Comparison of ENCODE assay signal across 8 cellular contexts in the genomic region with DNA sequence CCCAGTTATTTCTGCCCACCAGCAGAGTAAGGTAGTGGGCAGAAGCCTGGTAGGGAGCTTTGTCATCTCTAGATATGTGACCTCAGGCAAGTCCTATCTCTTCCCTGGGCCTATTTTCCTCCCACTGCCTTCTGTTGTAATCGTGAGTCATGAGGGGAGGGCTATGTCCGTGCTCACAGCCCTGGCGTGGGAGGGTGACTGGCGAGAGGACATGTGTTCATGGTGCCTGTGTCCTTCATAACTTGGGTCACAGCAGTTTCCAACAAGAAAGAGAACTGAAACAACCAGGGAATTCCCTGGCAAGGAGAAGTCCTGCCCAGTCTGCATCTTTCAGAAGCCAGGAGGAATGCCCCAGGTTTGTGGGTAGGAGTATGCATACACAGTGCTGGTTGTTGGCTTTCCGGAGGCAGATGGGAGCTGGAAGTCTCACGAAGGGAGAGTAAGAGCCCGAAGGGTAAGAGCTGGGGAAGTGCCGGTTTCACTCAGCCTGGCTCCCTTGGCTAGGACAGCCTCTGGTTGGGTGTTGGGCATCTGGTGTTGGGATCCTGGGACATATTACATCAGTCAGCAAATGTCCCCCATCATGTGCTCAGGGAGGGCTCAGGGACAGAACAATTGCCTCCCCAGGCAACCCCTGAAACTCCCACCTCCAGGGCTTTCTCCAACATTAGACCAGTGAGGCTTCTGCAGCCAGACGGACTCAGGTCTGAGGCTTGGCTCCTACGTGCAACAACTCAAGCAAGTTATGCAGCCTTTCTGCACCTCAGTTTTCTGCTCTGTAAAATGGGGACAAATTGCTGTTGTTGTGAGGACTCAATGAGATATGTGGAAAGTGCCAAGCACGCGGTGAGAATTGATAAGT. TPM values are rescaled to one million over a fixed set of nuclear protein-coding genes. Genes with fewer than 3 reads are reported as not detected.
DNase-seq lines count a peak whose midpoint lies in the region; ATAC-seq and TF ChIP-seq lines count a peak whose summit lies in the region.

No MANE protein-coding gene starts in this region.

- ATAC-seq in activated naive CD8-positive, alpha-beta T cell treated with anti-CD3 and anti-CD28 coated beads, Interleukin-2, amount 50 U/mL, for 24 hours: no peak
- peak; percentile 77 for ATAC-seq in HG03439 (IDR thresholded peaks at IDR 0.05; ENCODE audit: unreplicated experiment)
- peak; percentile 87 for ATAC-seq in naive thymus-derived CD4-positive, alpha-beta T cell

- H3K27me3 ChIP-seq in naive thymus-derived CD4-positive, alpha-beta T cell (ENCODE audit: control insufficient read depth in 2 of 2, insufficient read depth in 2 of 2, low read length in 2 of 2): no peaks in the 10 kb centered on the region

- no peak overlapping the region for H3K4me3 Mint-ChIP-seq in activated naive CD8-positive, alpha-beta T cell treated with anti-CD3 and anti-CD28 coated beads for 36 hours
- no peak overlapping the region for H3K4me3 Mint-ChIP-seq in activated naive CD8-positive, alpha-beta T cell treated with anti-CD3 and anti-CD28 coated beads, Interleukin-2, amount 50 U/mL, for 24 hours
- no peak overlapping the region for H3K4me3 Mint-ChIP-seq in naive thymus-derived CD4-positive, alpha-beta T cell
- H3K4me3 Mint-ChIP-seq in glutamatergic neuron (ENCODE audit: unreplicated experiment): no peak overlapping the region

- no peaks in the 10 kb centered on the region for H3K27me3 Mint-ChIP-seq in activated naive CD8-positive, alpha-beta T cell treated with anti-CD3 and anti-CD28 coated beads for 36 hours
- peaks cover 10% of the 10 kb centered on the region for H3K27me3 Mint-ChIP-seq in activated naive CD8-positive, alpha-beta T cell treated with anti-CD3 and anti-CD28 coated beads, Interleukin-2, amount 50 U/mL, for 24 hours
- peaks cover 0 to 14% (median 6%) of the 10 kb centered on the region in 5 donors for H3K27me3 Mint-ChIP-seq in naive thymus-derived CD4-positive, alpha-beta T cell
- H3K27me3 Mint-ChIP-seq in glutamatergic neuron (ENCODE audit: unreplicated experiment): peaks cover 3% of the 10 kb centered on the region

- no peaks in the 10 kb centered on the region for H3K36me3 Mint-ChIP-seq in activated naive CD8-positive, alpha-beta T cell treated with anti-CD3 and anti-CD28 coated beads for 36 hours
- H3K36me3 Mint-ChIP-seq in activated naive CD8-positive, alpha-beta T cell treated with anti-CD3 and anti-CD28 coated beads, Interleukin-2, amount 50 U/mL, for 24 hours (ENCODE audit: low read depth): no peaks in the 10 kb centered on the region
- no peaks in the 10 kb centered on the region for H3K36me3 Mint-ChIP-seq in naive thymus-derived CD4-positive, alpha-beta T cell
- H3K36me3 Mint-ChIP-seq in glutamatergic neuron (ENCODE audit: unreplicated experiment): peaks cover 4% of the 10 kb centered on the region

- H3K9me3 Mint-ChIP-seq in activated naive CD8-positive, alpha-beta T cell treated with anti-CD3 and anti-CD28 coated beads for 36 hours: no peaks in the 10 kb centered on the region
- no peaks in the 10 kb centered on the region for H3K9me3 Mint-ChIP-seq in activated naive CD8-positive, alpha-beta T cell treated with anti-CD3 and anti-CD28 coated beads, Interleukin-2, amount 50 U/mL, for 24 hours
- H3K9me3 Mint-ChIP-seq in naive thymus-derived CD4-positive, alpha-beta T cell: no peaks in the 10 kb centered on the region
- peaks cover 6% of the 10 kb centered on the region for H3K9me3 Mint-ChIP-seq in glutamatergic neuron (ENCODE audit: unreplicated experiment)

- H3K27ac ChIP-seq in naive thymus-derived CD4-positive, alpha-beta T cell (ENCODE audit: low read depth, low read length): no peak overlapping the region

- peak; percentile 7 for DNase-seq in activated naive CD8-positive, alpha-beta T cell treated with anti-CD3 and anti-CD28 coated beads for 36 hours
- no peak for DNase-seq in activated naive CD8-positive, alpha-beta T cell treated with anti-CD3 and anti-CD28 coated beads, Interleukin-2, amount 50 U/mL, for 24 hours
- DNase-seq in astrocyte of the hippocampus (ENCODE audit: low read depth, low spot score) (peak; percentile 47), NCI-H1092 treated with DMSO at 0.1 percent for 48 hours (lab: John Stamatoyannopoulos, UW) (no peak), glutamatergic neuron (no peak), globus pallidus (ENCODE audit: low spot score) (no peak)
- no peak for DNase-seq in naive thymus-derived CD4-positive, alpha-beta T cell

- H3K27ac Mint-ChIP-seq in activated naive CD8-positive, alpha-beta T cell treated with anti-CD3 and anti-CD28 coated beads for 36 hours: no peak overlapping the region
- no peak overlapping the region for H3K27ac Mint-ChIP-seq in activated naive CD8-positive, alpha-beta T cell treated with anti-CD3 and anti-CD28 coated beads, Interleukin-2, amount 50 U/mL, for 24 hours
- H3K27ac Mint-ChIP-seq in naive thymus-derived CD4-positive, alpha-beta T cell: no peak overlapping the region
- no peak overlapping the region for H3K27ac Mint-ChIP-seq in glutamatergic neuron (ENCODE audit: unreplicated experiment)

- H3K4me1 ChIP-seq in naive thymus-derived CD4-positive, alpha-beta T cell (ENCODE audit: control insufficient read depth in 2 of 2, insufficient read depth in 2 of 2, low read length in 2 of 2): no peaks in the 10 kb centered on the region

- intact Hi-C loops in naive thymus-derived CD4-positive, alpha-beta T cell (cut with micrococcal nuclease): loop anchor here in 1 of 2 donors (1.0 kb wide), 1 partner anchor 96 kb away; no protein-coding TSS in a partner anchor

- TF ChIP-seq CTCF in glutamatergic neuron (IDR thresholded peaks at IDR 0.05; ENCODE audit: partially characterized antibody, unreplicated experiment): no peak

- POLR2A ChIA-PET in naive thymus-derived CD4-positive, alpha-beta T cell (lab: Charles Lee): interaction anchor here (0.5 kb wide), 1 partner anchor 78 kb away, joined by 3 read pairs; no protein-coding TSS in a partner anchor

- H3K36me3 ChIP-seq in naive thymus-derived CD4-positive, alpha-beta T cell (ENCODE audit: control insufficient read depth in 2 of 3, insufficient read depth in 3 of 3, low read length in 3 of 3): no peaks in the 10 kb centered on the region

- H3K4me1 Mint-ChIP-seq in activated naive CD8-positive, alpha-beta T cell treated with anti-CD3 and anti-CD28 coated beads for 36 hours: no peaks in the 10 kb centered on the region
- H3K4me1 Mint-ChIP-seq in activated naive CD8-positive, alpha-beta T cell treated with anti-CD3 and anti-CD28 coated beads, Interleukin-2, amount 50 U/mL, for 24 hours: no peaks in the 10 kb centered on the region
- peaks cover 0 to 3% (median 0%) of the 10 kb centered on the region in 7 donors for H3K4me1 Mint-ChIP-seq in naive thymus-derived CD4-positive, alpha-beta T cell
- H3K4me1 Mint-ChIP-seq in glutamatergic neuron (ENCODE audit: low read depth, unreplicated experiment): peaks cover 5% of the 10 kb centered on the region

- CTCF ChIA-PET in naive thymus-derived CD4-positive, alpha-beta T cell (lab: Charles Lee): interaction anchor here (0.6 to 1.3 kb wide), 4 partner anchors 9 to 113 kb away, joined by 4 to 6 read pairs (median 4); a partner anchor contains a TSS

- H3K4me3 ChIP-seq in naive thymus-derived CD4-positive, alpha-beta T cell (ENCODE audit: low read length): no peak overlapping the region

- no peaks in the 10 kb centered on the region for H3K9me3 ChIP-seq in naive thymus-derived CD4-positive, alpha-beta T cell (ENCODE audit: control insufficient read depth in 2 of 3, low read length in 3 of 3)

RNA-seq across cellular contexts. Expression of a gene that starts 4.3 kb away (rescaled TPM):
- total RNA-seq in activated naive CD8-positive, alpha-beta T cell treated with anti-CD3 and anti-CD28 coated beads for 36 hours: not detected
- total RNA-seq in naive thymus-derived CD4-positive, alpha-beta T cell: 1 to 10 TPM in 1 of 5 experiments, under 1 TPM in 2, not detected in 2; 0.05 to 1.1 (median 0.08) TPM
- not detected for polyA plus RNA-seq in naive thymus-derived CD4-positive, alpha-beta T cell
- total RNA-seq in glutamatergic neuron (ENCODE audit: unreplicated experiment): not detected

RNA-seq across cellular contexts. Expression of a gene that starts 9.3 kb away (rescaled TPM):
- not detected for total RNA-seq in activated naive CD8-positive, alpha-beta T cell treated with anti-CD3 and anti-CD28 coated beads for 36 hours
- under 1 TPM in 2 of 5 experiments, not detected in 3; 0.16 to 0.59 TPM for total RNA-seq in naive thymus-derived CD4-positive, alpha-beta T cell
- polyA plus RNA-seq in naive thymus-derived CD4-positive, alpha-beta T cell: not detected
- not detected for total RNA-seq in glutamatergic neuron (ENCODE audit: unreplicated experiment)

RNA-seq across cellular contexts. Expression of a gene that starts 57.4 kb away (rescaled TPM):
- 100 to 1,000 TPM; 201 to 208 TPM for total RNA-seq in activated naive CD8-positive, alpha-beta T cell treated with anti-CD3 and anti-CD28 coated beads for 36 hours
- 100 to 1,000 TPM; 109 to 288 (median 140) TPM for total RNA-seq in naive thymus-derived CD4-positive, alpha-beta T cell
- 100 to 1,000 TPM; 123 to 133 TPM for polyA plus RNA-seq in naive thymus-derived CD4-positive, alpha-beta T cell
- 215 TPM for total RNA-seq in glutamatergic neuron (ENCODE audit: unreplicated experiment)

Comparison
In these comparisons a context has a peak if more than half of its experiments do, and no peak if none do; other contexts are left out.
1. DNase-seq: peak in activated naive CD8-positive, alpha-beta T cell treated with anti-CD3 and anti-CD28 coated beads for 36 hours (single experiment) and astrocyte of the hippocampus (single experiment); none in activated naive CD8-positive, alpha-beta T cell treated with anti-CD3 and anti-CD28 coated beads, Interleukin-2, amount 50 U/mL, for 24 hours (single experiment), naive thymus-derived CD4-positive, alpha-beta T cell (0 of 9), NCI-H1092 treated with DMSO at 0.1 percent for 48 hours (single experiment), glutamatergic neuron (single experiment) and globus pallidus (single experiment).